In the genomic region with DNA sequence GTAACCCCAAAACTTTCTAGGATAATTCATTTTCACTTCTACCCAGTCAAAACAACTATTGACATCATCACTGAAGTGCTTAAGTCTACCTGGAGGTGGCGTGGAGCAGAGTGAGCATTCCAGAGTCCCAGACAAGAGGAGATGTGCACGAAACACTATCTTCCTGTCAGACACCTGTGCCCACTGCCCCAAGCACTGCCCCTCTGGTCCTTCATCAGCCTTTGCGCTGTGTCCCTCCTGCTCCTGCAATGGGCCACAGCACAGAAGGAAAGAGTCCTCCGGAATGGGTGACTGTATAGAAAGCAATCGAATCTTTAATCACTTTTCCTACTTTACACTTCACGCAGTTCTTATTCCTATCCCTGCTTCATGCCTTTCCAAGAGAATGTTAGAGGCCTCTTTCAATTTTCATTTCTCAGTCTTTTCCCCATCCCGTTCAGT, we compare ENCODE assay signal across 10 cellular contexts. TPM values are rescaled to one million over a fixed set of nuclear protein-coding genes. Genes with fewer than 3 reads are reported as not detected.
DNase-seq lines count a peak whose midpoint lies in the region; ATAC-seq and TF ChIP-seq lines count a peak whose summit lies in the region.
"Had no signal": no experiment of that assay in that cellular context is flagged by ENCODE, and none has a peak within 500 bp of the region (broad histone marks: within the 10 kb centered on the region; RNA-seq: fewer than 3 reads in every experiment).

No MANE protein-coding gene starts in this region.

- H3K56ac ChIP-seq in mesendoderm (ENCODE audit: low read length) = no peak overlapping the region

- DNase-seq in cardiac muscle cell (ENCODE audit: low read depth in 1 of 2, low spot score in 1 of 2) = peak; percentile 23 to 27
- DNase-seq in right cardiac atrium = no peak
- no peak for DNase-seq in HFFc6
- peak; percentile 6 to 40 for DNase-seq in NCI-H1930 (lab: John Stamatoyannopoulos, UW)
- DNase-seq in brain microvascular endothelial cell = peak; percentile 28
- DNase-seq in mesendoderm = peak; percentile 58
- no peak for DNase-seq in psoas muscle
- DNase-seq in omental fat pad (ENCODE audit: low spot score) = no peak

- H3K27me3 ChIP-seq in cardiac muscle cell (peaks cover 39% of the 10 kb centered on the region), right cardiac atrium (ENCODE audit: control insufficient read depth, insufficient read depth) (peaks cover 3% of the 10 kb centered on the region), brain microvascular endothelial cell (replicated peaks) (peaks cover 5% of the 10 kb centered on the region), mesendoderm (ENCODE audit: insufficient read depth, low read length, poor library complexity) (no peaks in the 10 kb centered on the region), psoas muscle (ENCODE audit: insufficient read depth in 3 of 3, low read length in 2 of 3) (peaks cover 0 to 34% (median 4%) of the 10 kb centered on the region in 3 donors)

- peak overlapping the region; percentile 6 for H3K4me2 ChIP-seq in mesendoderm (ENCODE audit: low read length)

- H3K4me1 Mint-ChIP-seq in HFFc6 (ENCODE audit: low read depth) = peaks cover 29% of the 10 kb centered on the region

- no peak overlapping the region for H4K5ac ChIP-seq in mesendoderm (ENCODE audit: low read length)

- H3K27ac Mint-ChIP-seq in HFFc6 = no peak overlapping the region

- ATAC-seq in right cardiac atrium (no peak), psoas muscle (no peak), omental fat pad (ENCODE audit: low FRiP score) (no peak)

- no peaks in the 10 kb centered on the region for H3K79me1 ChIP-seq in mesendoderm (ENCODE audit: low read length)

- H3K36me3 Mint-ChIP-seq in HFFc6 (ENCODE audit: low read depth) = no peaks in the 10 kb centered on the region

- H3K4me1 ChIP-seq in cardiac muscle cell (ENCODE audit: low read depth) = peaks cover 7% of the 10 kb centered on the region
- peaks cover 4% of the 10 kb centered on the region for H3K4me1 ChIP-seq in right cardiac atrium (ENCODE audit: control insufficient read depth, insufficient read depth, low read length)
- no peaks in the 10 kb centered on the region for H3K4me1 ChIP-seq in mesendoderm (ENCODE audit: control insufficient read depth, low read depth, low read length)
- H3K4me1 ChIP-seq in psoas muscle = no peaks in the 10 kb centered on the region

- H3K4me3 ChIP-seq in cardiac muscle cell = peak overlapping the region; percentile 71
- no peak overlapping the region for H3K4me3 ChIP-seq in right cardiac atrium (ENCODE audit: low read length)
- H3K4me3 ChIP-seq in brain microvascular endothelial cell (ENCODE audit: low read depth, low read length) = peak overlapping the region; percentile 63
- H3K4me3 ChIP-seq in mesendoderm (ENCODE audit: low read length) = no peak overlapping the region
- H3K4me3 ChIP-seq in psoas muscle = no peak overlapping the region

- peak overlapping the region; percentile 85 for H3K4me3 Mint-ChIP-seq in HFFc6

- no peak overlapping the region for H3K18ac ChIP-seq in mesendoderm (ENCODE audit: low read length)

- peaks cover 30% of the 10 kb centered on the region for H3K27me3 Mint-ChIP-seq in HFFc6 (ENCODE audit: insufficient read depth)

- H4K8ac ChIP-seq in mesendoderm (ENCODE audit: low read depth, low read length) = no peak overlapping the region

- 10% methylated on average over 7 of the region's 7 CpGs for WGBS in right cardiac atrium
- no CpG with 5 or more reads among the region's 7 CpGs for WGBS in mesendoderm (ENCODE audit: extremely low coverage, insufficient coverage, low lambda C conversion rate)
- 10 to 21% (median 14%) methylated on average over 7 of the region's 7 CpGs for WGBS in psoas muscle, 3 donors

- TF ChIP-seq CTCF in cardiac muscle cell (IDR thresholded peaks at IDR 0.05; ENCODE audit: low read depth, low read length) = peak; percentile 41
- peak; percentile 54 for TF ChIP-seq CTCF in HFFc6 (IDR thresholded peaks at IDR 0.05)
- TF ChIP-seq CTCF in brain microvascular endothelial cell (IDR thresholded peaks at IDR 0.05; ENCODE audit: low read depth, low read length, missing control alignments) = peak; percentile 71
- TF ChIP-seq CTCF in psoas muscle (IDR thresholded peaks at IDR 0.05) = no peak
- no peak for TF ChIP-seq CTCF in omental fat pad (IDR thresholded peaks at IDR 0.05)

- no peaks in the 10 kb centered on the region for H3K79me2 ChIP-seq in mesendoderm (ENCODE audit: control insufficient read depth, insufficient read depth, low read length)

- in situ Hi-C loops in brain microvascular endothelial cell (cut with HindIII; ENCODE audit: low pct_ligation_motif_present, low sequenced_read_pairs) = no loop called here

- no peak overlapping the region for H2BK120ac ChIP-seq in mesendoderm (ENCODE audit: low read depth, low read length)

- no peaks in the 10 kb centered on the region for H3K9me3 Mint-ChIP-seq in HFFc6

- H3K9me3 ChIP-seq in cardiac muscle cell (ENCODE audit: low read depth) (no peaks in the 10 kb centered on the region), right cardiac atrium (ENCODE audit: control insufficient read depth, low read length) (no peaks in the 10 kb centered on the region), psoas muscle (no peaks in the 10 kb centered on the region)

- H2AK5ac ChIP-seq in mesendoderm (ENCODE audit: low read length) = no peak overlapping the region

- H3K4ac ChIP-seq in mesendoderm (ENCODE audit: low read depth, low read length) = no peak overlapping the region

- intact Hi-C loops in right cardiac atrium (cut with DNase I) = no loop called here
- intact Hi-C loops in psoas muscle (cut with DNase I) = no loop called here

- no peak overlapping the region for H2BK15ac ChIP-seq in mesendoderm (replicated peaks; ENCODE audit: low read depth)

- H3K27ac ChIP-seq in cardiac muscle cell (no peak overlapping the region), right cardiac atrium (ENCODE audit: low read length) (no peak overlapping the region), brain microvascular endothelial cell (no peak overlapping the region), mesendoderm (ENCODE audit: low read depth, low read length) (no peak overlapping the region), psoas muscle (no peak overlapping the region)
- H3K27ac ChIP-seq: epithelial cell of prostate had no signal

- no peak overlapping the region for H3K23ac ChIP-seq in mesendoderm (ENCODE audit: low read length)

- H3K9ac ChIP-seq in mesendoderm (ENCODE audit: low read length) = no peak overlapping the region

- H3K36me3 ChIP-seq in cardiac muscle cell (no peaks in the 10 kb centered on the region), brain microvascular endothelial cell (replicated peaks) (no peaks in the 10 kb centered on the region), mesendoderm (ENCODE audit: control insufficient read depth, insufficient read depth, low read length) (no peaks in the 10 kb centered on the region), psoas muscle (ENCODE audit: insufficient read depth in 1 of 2, low read depth in 1 of 2) (no peaks in the 10 kb centered on the region)

- no peak overlapping the region for H2BK5ac ChIP-seq in mesendoderm (ENCODE audit: low read length)

RNA-seq across cellular contexts. Expression of a gene that starts 0.5 kb away (rescaled TPM):
- total RNA-seq in cardiac muscle cell (14.8 and 36.6 TPM in 2 replicates), right cardiac atrium (under 1 TPM in 1 of 4 donors, not detected in 3; 0.17 TPM), psoas muscle (not detected), omental fat pad (not detected)
- polyA plus RNA-seq in cardiac muscle cell (20.8 and 31.3 TPM in 2 replicates), right cardiac atrium (0.05 TPM), psoas muscle (under 1 TPM; 0.03 to 0.17 (median 0.06) TPM)
- not detected for total RNA-seq in HFFc6 (2021; fragmentation: NEBNext Ultra II Directional; extraction: Animal tissue kit (Norgen Biotek cat#: 25700))
- polyA plus RNA-seq in mesendoderm (2013, experiment 1 of 2) = 1.7 TPM
- polyA plus RNA-seq in mesendoderm (2013, experiment 2 of 2) = 1.3 TPM
- polyA plus RNA-seq: urinary bladder had no signal

Comparison
In these comparisons a context has a peak if more than half of its experiments do, and no peak if none do; other contexts are left out.
1. DNase-seq: peak in cardiac muscle cell (2 of 2), NCI-H1930 (2 of 2), brain microvascular endothelial cell (single experiment) and mesendoderm (single experiment); none in right cardiac atrium (0 of 3), HFFc6 (single experiment), psoas muscle (0 of 2) and omental fat pad (single experiment).
2. H3K4me3 ChIP-seq: peak in cardiac muscle cell (single experiment) and brain microvascular endothelial cell (single experiment); none in right cardiac atrium (single experiment), mesendoderm (single experiment) and psoas muscle (single experiment).
3. RNA of a gene that starts 0.5 kb away (total RNA-seq): 14.8 to 36.6 TPM in cardiac muscle cell; 0.17 TPM in right cardiac atrium, not detected in HFFc6, not detected in psoas muscle and not detected in omental fat pad; every median in the first group is over 10 times any median in the second.
4. CTCF ChIP-seq: peak in cardiac muscle cell (single experiment), HFFc6 (single experiment) and brain microvascular endothelial cell (single experiment); none in psoas muscle (single experiment) and omental fat pad (0 of 3).